ENCODE assay signal across 28 cellular contexts in the genomic region with DNA sequence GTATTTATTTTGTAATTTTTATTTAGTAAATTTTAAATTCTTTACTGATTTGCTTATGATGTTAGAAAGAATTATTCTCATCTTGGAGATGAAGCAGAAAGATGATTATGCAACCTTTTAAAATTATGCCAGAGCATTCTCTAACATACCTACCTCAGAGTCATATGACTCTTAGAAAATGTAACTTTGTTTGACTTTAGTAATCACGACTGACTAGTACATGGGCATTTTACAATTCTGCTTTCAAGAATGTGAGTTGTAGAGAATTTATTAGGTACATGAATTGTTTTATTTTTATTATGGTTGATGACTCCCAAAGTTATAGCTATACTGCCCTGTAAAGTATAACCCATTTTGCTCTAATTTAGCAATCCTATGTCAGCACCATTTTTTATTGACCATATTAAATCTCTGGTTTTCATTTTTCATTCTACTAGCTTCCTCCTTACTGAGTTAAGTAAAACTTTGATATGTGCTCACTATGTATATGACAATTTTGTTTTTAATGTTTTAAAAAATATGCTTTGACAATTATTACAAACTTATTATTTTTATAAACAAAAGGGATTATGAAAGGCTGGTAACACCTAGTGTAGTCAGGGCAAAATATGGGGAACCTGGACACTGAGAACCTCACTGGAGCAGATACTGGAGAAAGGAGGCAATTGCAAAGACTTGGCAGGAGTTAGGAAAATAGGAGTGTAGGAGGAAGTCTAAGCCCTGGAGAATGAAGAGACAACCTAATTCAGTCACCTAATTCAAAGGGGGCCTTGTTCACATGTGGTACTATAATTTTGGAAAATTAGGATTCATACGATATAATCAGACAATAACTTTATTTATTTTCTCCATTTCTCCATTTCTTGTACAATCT.
"Had no signal": no experiment of that assay in that cellular context is flagged by ENCODE, and none has a peak within 500 bp of the region (broad histone marks: within the 10 kb centered on the region; RNA-seq: fewer than 3 reads in every experiment).

No MANE protein-coding gene starts in this region.

- H3K4me1 Mint-ChIP-seq: immature natural killer cell, nephron progenitor cell had no signal

- H3K4me3 ChIP-seq: adrenal gland, ascending aorta, gastrocnemius medialis, left lung, lower lobe of right lung, right atrium auricular region, spleen, tibial nerve had no signal

- H3K27me3 ChIP-seq: adrenal gland, ascending aorta, gastrocnemius medialis, left lung, right atrium auricular region, spleen, tibial nerve had no signal

- H3K9me3 Mint-ChIP-seq: brain; immature natural killer cell; nephron progenitor cell; T-helper 1 cell treated with Interleukin-12 subunit alpha and Interleukin-12 subunit beta and Interleukin-4 antibody, amounts not matched to agents 30 μg/mL and 1 μg/mL, for 36 hours had no signal

- FAIRE-seq: endometrium had no signal

- H3K36me3 Mint-ChIP-seq: activated naive CD8-positive, alpha-beta T cell; brain; immature natural killer cell had no signal

- H3K36me3 ChIP-seq: adrenal gland, ascending aorta, gastrocnemius medialis, left lung, lower lobe of right lung, right atrium auricular region, spleen, tibial nerve, WERI-Rb-1 had no signal

- DNase-seq: activated CD4-positive, alpha-beta T cell treated with anti-CD3 and anti-CD28 coated beads for 48 hours; activated CD4-positive, alpha-beta T cell treated with anti-CD3 and anti-CD28 coated beads, Interleukin-2, amount 50 U/mL, for 48 hours; activated CD8-positive, alpha-beta memory T cell treated with anti-CD3 and anti-CD28 coated beads for 24 hours; activated effector memory CD4-positive, alpha-beta T cell treated with Interleukin-2 at 50 U/mL for 16 hours; activated naive CD4-positive, alpha-beta T cell treated with Interleukin-2 at 50 U/mL for 16 hours; adrenal gland; effector CD8-positive, alpha-beta T cell; gastrocnemius medialis; head of caudate nucleus; hypothalamus; immature natural killer cell; kidney glomerular epithelial cell; left lung; lower lobe of right lung; mesenchymal stem cell; nephron progenitor cell; spleen; stimulated activated naive CD4-positive, alpha-beta T cell treated with Interleukin-2 at 50 U/mL for 16 hours; SW 1271; T-helper 9 cell; WERI-Rb-1 had no signal

- H3K27me3 Mint-ChIP-seq: brain had no signal

- H3K4me3 Mint-ChIP-seq: activated naive CD8-positive, alpha-beta T cell; brain; immature natural killer cell; nephron progenitor cell; T-helper 1 cell treated with Interleukin-12 subunit alpha and Interleukin-12 subunit beta and Interleukin-4 antibody, amounts not matched to agents 30 μg/mL and 1 μg/mL, for 36 hours had no signal

- H3K9me3 ChIP-seq: adrenal gland, ascending aorta, gastrocnemius medialis, left lung, lower lobe of right lung, right atrium auricular region, spleen, tibial nerve had no signal

- H3K27ac ChIP-seq: adrenal gland, ascending aorta, gastrocnemius medialis, left lung, lower lobe of right lung, right atrium auricular region, spleen, tibial nerve, WERI-Rb-1 had no signal

- H3K27ac Mint-ChIP-seq: activated naive CD8-positive, alpha-beta T cell; brain; immature natural killer cell; nephron progenitor cell; T-helper 1 cell treated with Interleukin-12 subunit alpha and Interleukin-12 subunit beta and Interleukin-4 antibody, amounts not matched to agents 30 μg/mL and 1 μg/mL, for 36 hours had no signal

- H3K4me1 ChIP-seq: adrenal gland, ascending aorta, gastrocnemius medialis, left lung, lower lobe of right lung, right atrium auricular region, spleen, tibial nerve had no signal
